In genomic region chr4:31045151-31045550, GRCh38 we compare ENCODE assay signal across 22 cellular contexts.
DNase-seq lines count a peak whose midpoint lies in the region; ATAC-seq and TF ChIP-seq lines count a peak whose summit lies in the region.
"Had no signal": no experiment of that assay in that cellular context is flagged by ENCODE, and none has a peak within 500 bp of the region (broad histone marks: within the 10 kb centered on the region; RNA-seq: fewer than 3 reads in every experiment).

No MANE protein-coding gene starts in this region.

- H3K4me2 ChIP-seq in HCT116 (ENCODE audit: low read length) (peak overlapping the region; percentile 59), neural progenitor cell (no peak overlapping the region)

- H3K27me3 ChIP-seq in HCT116 (ENCODE audit: insufficient read depth, low read length) (no peaks in the 10 kb centered on the region), neural progenitor cell (no peaks in the 10 kb centered on the region)
- H3K27me3 ChIP-seq: BLaER1 treated with 17β-estradiol and CSF1 and Interleukin-3, amounts not matched to agents 10 nM and 100 nM; gastrocnemius medialis; SJSA1; transverse colon had no signal

- peaks cover 30% of the 10 kb centered on the region for H3F3A ChIP-seq in neural progenitor cell (ENCODE audit: low read depth)

- intact Hi-C loops in HCT116 (cut with micrococcal nuclease): loop anchor here (10.0 kb wide), 1 partner anchor 630 kb away; no protein-coding TSS in a partner anchor

- H3K9ac ChIP-seq in HCT116 (ENCODE audit: low read length) (peak overlapping the region; percentile 57), neural progenitor cell (no peak overlapping the region)
- H3K9ac ChIP-seq: BLaER1 treated with 17β-estradiol and CSF1 and Interleukin-3, amounts not matched to agents 10 nM and 100 nM had no signal

- TF ChIP-seq RAD21 in HCT116 (IDR thresholded peaks at IDR 0.05; ENCODE audit: low read depth): peak; percentile 16; the same call in 1 of the 2 replicates

- RAD21 ChIA-PET in HCT116 (lab: Charles Lee; ENCODE audit: low non-redundant PET in 1 of 2, low total read pairs in 2 of 2, uncharacterized antibody in 2 of 2, unreplicated experiment in 2 of 2): interaction anchor here in 1 of 2 experiments (1.0 kb wide), 1 partner anchor 280 kb away, joined by 3 read pairs; no protein-coding TSS in a partner anchor

- H3K36me3 ChIP-seq in HCT116 (ENCODE audit: control insufficient read depth in 1 of 2, insufficient read depth in 2 of 2, low read length in 2 of 2) (no peaks in the 10 kb centered on the region), neural progenitor cell (no peaks in the 10 kb centered on the region)
- H3K36me3 ChIP-seq: BLaER1 treated with 17β-estradiol and CSF1 and Interleukin-3, amounts not matched to agents 10 nM and 100 nM; gastrocnemius medialis; SJSA1; transverse colon; WERI-Rb-1 had no signal

- BruUV-seq in HCT116 (replicated peaks; lab: Mats Ljungman, UMichigan): no TSS peak

- H3K4me3 ChIP-seq in HCT116 (replicated peaks in 1 of 2; ENCODE audit: low read depth in 1 of 2, low read length in 2 of 2): no peak overlapping the region
- H3K4me3 ChIP-seq in neural progenitor cell: no peak overlapping the region
- H3K4me3 ChIP-seq: BLaER1 treated with 17β-estradiol and CSF1 and Interleukin-3, amounts not matched to agents 10 nM and 100 nM; gastrocnemius medialis; K562; lung; SJSA1; transverse colon had no signal

- H3K9me2 ChIP-seq in HCT116 (ENCODE audit: insufficient read depth): no peaks in the 10 kb centered on the region

- DNase-seq in DMS153 treated with DMSO at 0.1 percent for 48 hours (lab: John Stamatoyannopoulos, UW; ENCODE audit: unreplicated experiment) (peak; percentile 42), HCT116 (ENCODE audit: low read depth, low spot score) (no peak), NCI-H526 (lab: John Stamatoyannopoulos, UW) (peak; percentile 2 to 67), dermis microvascular lymphatic vessel endothelial cell (ENCODE audit: low read depth in 2 of 2) (peak; percentile 10 to 13), neural progenitor cell (ENCODE audit: low spot score) (no peak)
- DNase-seq: activated CD4-positive, alpha-beta T cell treated with anti-CD3 and anti-CD28 coated beads for 48 hours; activated CD8-positive, alpha-beta memory T cell treated with anti-CD3 and anti-CD28 coated beads for 24 hours; DND-41; gastrocnemius medialis; naive thymus-derived CD8-positive, alpha-beta T cell; occipital lobe; T-cell had no signal

- peaks cover 97% of the 10 kb centered on the region for H3K79me2 ChIP-seq in HCT116 (ENCODE audit: insufficient read depth, low read length)
- H3K79me2 ChIP-seq in neural progenitor cell (ENCODE audit: low read depth): no peaks in the 10 kb centered on the region

- peaks cover 91 to 97% of the 10 kb centered on the region in 2 experiments for H3K4me1 ChIP-seq in HCT116 (ENCODE audit: control insufficient read depth in 1 of 2, insufficient read depth in 2 of 2, low read length in 2 of 2)
- peaks cover 46% of the 10 kb centered on the region for H3K4me1 ChIP-seq in neural progenitor cell
- H3K4me1 ChIP-seq: gastrocnemius medialis, SJSA1 had no signal

- H3K4me3 Mint-ChIP-seq in neural progenitor cell: no peak overlapping the region
- H3K4me3 Mint-ChIP-seq: naive thymus-derived CD8-positive, alpha-beta T cell; stimulated activated effector memory CD8-positive, alpha-beta T cell treated with anti-CD3 and anti-CD28 coated beads, Interleukin-12 subunit alpha, Interleukin-12 subunit beta, amount 100 ng/mL, for 72 hours; T-cell had no signal

- H3K9me3 ChIP-seq in HCT116 (ENCODE audit: control insufficient read depth in 1 of 2, insufficient read depth in 1 of 2, low read depth in 1 of 2, low read length in 2 of 2): no peaks in the 10 kb centered on the region
- no peaks in the 10 kb centered on the region for H3K9me3 ChIP-seq in neural progenitor cell (ENCODE audit: low read depth)
- H3K9me3 ChIP-seq: BLaER1 treated with 17β-estradiol and CSF1 and Interleukin-3, amounts not matched to agents 10 nM and 100 nM; gastrocnemius medialis; SJSA1; transverse colon had no signal

- no peak for TF ChIP-seq CTCF in HCT116 (IDR thresholded peaks at IDR 0.05 in 2 of 3, conservative IDR thresholded peaks at IDR 0.05 in 1 of 3; ENCODE audit: borderline replicate concordance in 1 of 3, insufficient read depth in 1 of 3, low read depth in 2 of 3, low read length in 2 of 3)
- TF ChIP-seq CTCF in neural progenitor cell (IDR thresholded peaks at IDR 0.05): no peak

- no peak overlapping the region for H3K27ac Mint-ChIP-seq in neural progenitor cell
- H3K27ac Mint-ChIP-seq: activated naive CD4-positive, alpha-beta T cell treated with anti-CD3 and anti-CD28 coated beads, Interleukin-2, amount 50 U/mL, for 72 hours; naive thymus-derived CD8-positive, alpha-beta T cell; stimulated activated effector memory CD8-positive, alpha-beta T cell treated with anti-CD3 and anti-CD28 coated beads, Interleukin-12 subunit alpha, Interleukin-12 subunit beta, amount 100 ng/mL, for 72 hours; T-cell had no signal

- POLR2A ChIA-PET in HCT116 (lab: Charles Lee): interaction anchor here (0.6 kb wide), 1 partner anchor 328 kb away, joined by 3 read pairs; no protein-coding TSS in a partner anchor

- H4K20me1 ChIP-seq in HCT116 (ENCODE audit: insufficient read depth): no peaks in the 10 kb centered on the region
- no peaks in the 10 kb centered on the region for H4K20me1 ChIP-seq in neural progenitor cell (ENCODE audit: low read depth)
- H4K20me1 ChIP-seq: BLaER1 treated with 17β-estradiol and CSF1 and Interleukin-3, amounts not matched to agents 10 nM and 100 nM had no signal

- no peaks in the 10 kb centered on the region for H3K9me3 Mint-ChIP-seq in neural progenitor cell

- TF ChIP-seq POLR2A in HCT116 (IDR thresholded peaks at IDR 0.05; ENCODE audit: borderline replicate concordance, extremely low read depth, insufficient read depth, insufficient read length): no peak

- no peak overlapping the region for H2AFZ ChIP-seq in HCT116 (ENCODE audit: low read depth, low read length, poor library complexity, severe bottlenecking)
- H2AFZ ChIP-seq in neural progenitor cell (replicated peaks): no peak overlapping the region

- no peaks in the 10 kb centered on the region for H3K36me3 Mint-ChIP-seq in neural progenitor cell
- H3K36me3 Mint-ChIP-seq: naive thymus-derived CD8-positive, alpha-beta T cell; stimulated activated effector memory CD8-positive, alpha-beta T cell treated with anti-CD3 and anti-CD28 coated beads, Interleukin-12 subunit alpha, Interleukin-12 subunit beta, amount 100 ng/mL, for 72 hours; T-cell had no signal

- H3K27ac ChIP-seq in HCT116 (ENCODE audit: low read depth, low read length): peak overlapping the region; percentile 86
- no peak overlapping the region for H3K27ac ChIP-seq in neural progenitor cell
- H3K27ac ChIP-seq: BLaER1 treated with 17β-estradiol and CSF1 and Interleukin-3, amounts not matched to agents 10 nM and 100 nM; gastrocnemius medialis; SJSA1; transverse colon; WERI-Rb-1 had no signal

- CTCF ChIA-PET in HCT116 (lab: Charles Lee): interaction anchor here (1.1 to 2.6 kb wide), 7 partner anchors 10 to 142 kb away, joined by 3 to 8 read pairs (median 5); no protein-coding TSS in a partner anchor

- peak; percentile 50 for ATAC-seq in HCT116
- no peak for ATAC-seq in GM18868 (IDR thresholded peaks at IDR 0.05; ENCODE audit: unreplicated experiment)
- no peak for ATAC-seq in GM18511 (IDR thresholded peaks at IDR 0.05; ENCODE audit: unreplicated experiment)
- ATAC-seq: activated naive CD4-positive, alpha-beta T cell treated with anti-CD3 and anti-CD28 coated beads, Interleukin-2, amount 50 U/mL, for 72 hours; gastrocnemius medialis; K562; naive thymus-derived CD8-positive, alpha-beta T cell; stimulated activated effector memory CD8-positive, alpha-beta T cell treated with anti-CD3 and anti-CD28 coated beads, Interleukin-12 subunit alpha, Interleukin-12 subunit beta, amount 100 ng/mL, for 72 hours; T-cell had no signal

- H3K4me1 Mint-ChIP-seq in neural progenitor cell: no peaks in the 10 kb centered on the region
- H3K4me1 Mint-ChIP-seq: naive thymus-derived CD8-positive, alpha-beta T cell; stimulated activated effector memory CD8-positive, alpha-beta T cell treated with anti-CD3 and anti-CD28 coated beads, Interleukin-12 subunit alpha, Interleukin-12 subunit beta, amount 100 ng/mL, for 72 hours; T-cell had no signal

- H3K27me3 Mint-ChIP-seq in neural progenitor cell (ENCODE audit: insufficient read depth, low read depth): no peaks in the 10 kb centered on the region
- H3K27me3 Mint-ChIP-seq: naive thymus-derived CD8-positive, alpha-beta T cell; T-cell had no signal

TF ChIP-seq in HCT116, 20 proteins besides CTCF, POLR2A, EP300 and RAD21:
- TF ChIP-seq CEBPB (IDR thresholded peaks at IDR 0.05; ENCODE audit: low read depth) (peak; percentile 57), JUND (IDR thresholded peaks at IDR 0.05) (peak; percentile 19; the same call in 1 of the 2 replicates), SIN3A (IDR thresholded peaks at IDR 0.05; ENCODE audit: low read depth) (0 out of 2 replicates have a peak, but pooled peaks have one; percentile 25), ELF1 (IDR thresholded peaks at IDR 0.05; ENCODE audit: borderline replicate concordance, low read depth) (peak; percentile 64), SP1 (IDR thresholded peaks at IDR 0.05; ENCODE audit: low read depth) (peak; percentile 70), POLR2AphosphoS5 (IDR thresholded peaks at IDR 0.05; ENCODE audit: low read depth, low read length) (no peak), TCF7L2 (IDR thresholded peaks at IDR 0.05; ENCODE audit: borderline replicate concordance, extremely low read depth, insufficient read depth, insufficient read length) (no peak), FOSL1 (IDR thresholded peaks at IDR 0.05; ENCODE audit: low read depth) (peak; percentile 25; the same call in 1 of the 2 replicates), SRF (IDR thresholded peaks at IDR 0.05; ENCODE audit: low read depth) (0 out of 2 replicates have a peak, but pooled peaks have one; percentile 8)

Comparison
In these comparisons a context has a peak if more than half of its experiments do, and no peak if none do; other contexts are left out.
1. DNase-seq: peak in DMS153 treated with DMSO at 0.1 percent for 48 hours (single experiment), NCI-H526 (2 of 2) and dermis microvascular lymphatic vessel endothelial cell (2 of 2); none in HCT116 (single experiment) and neural progenitor cell (single experiment).